In genomic region chr16:56729351-56729735, GRCh38 we compare ENCODE assay signal across 9 cellular contexts. TPM values are rescaled to one million over a fixed set of nuclear protein-coding genes. Genes with fewer than 3 reads are reported as not detected.
A peak's percentile ranks its signal among the peaks of the same experiment; 100 is the strongest.
DNase-seq lines count a peak whose midpoint lies in the region; FAIRE-seq lines count a peak whose summit lies in the region.
"Had no signal": no experiment of that assay in that cellular context is flagged by ENCODE, and none has a peak within 500 bp of the region (broad histone marks: within the 10 kb centered on the region; RNA-seq: fewer than 3 reads in every experiment).

No MANE protein-coding gene starts in this region.

- no peaks in the 10 kb centered on the region for H3K36me3 ChIP-seq in iPS-18a (ENCODE audit: control insufficient read depth, low read depth, low read length)
- H3K36me3 ChIP-seq in stomach smooth muscle (ENCODE audit: control insufficient read depth in 2 of 2, insufficient read depth in 2 of 2, low read length in 2 of 2) = no peaks in the 10 kb centered on the region

- H3K9ac ChIP-seq in iPS-18a (ENCODE audit: low read length) (peak overlapping the region; percentile 83), stomach smooth muscle (ENCODE audit: low read length in 2 of 2) (peak overlapping the region; percentile 80 to 88)

- H3K9me3 ChIP-seq in iPS-18a (ENCODE audit: control insufficient read depth, low read depth, low read length) (no peaks in the 10 kb centered on the region), stomach smooth muscle (ENCODE audit: control insufficient read depth in 2 of 2, low read length in 2 of 2) (no peaks in the 10 kb centered on the region)

- peaks cover 13% of the 10 kb centered on the region for H3K4me1 Mint-ChIP-seq in activated T-helper 1 cell treated with anti-CD3 and anti-CD28 coated beads, Interleukin-12 subunit alpha, Interleukin-12 subunit beta, Interleukin-2, Interleukin-4 antibody, amounts not matched to agents 30 ng/mL and 10 ng/mL and 1 ng/mL, durations not matched to agents 14 hours and 24 hours and 36 hours (ENCODE audit: low read depth)

- H3K27me3 ChIP-seq in iPS-18a (ENCODE audit: control insufficient read depth, insufficient read depth, low read length) (no peaks in the 10 kb centered on the region), stomach smooth muscle (ENCODE audit: control insufficient read depth in 1 of 2, insufficient read depth in 2 of 2, low read length in 2 of 2) (no peaks in the 10 kb centered on the region)

- H3K27ac ChIP-seq in iPS-18a (ENCODE audit: low read length) (no peak overlapping the region), stomach smooth muscle (ENCODE audit: low read length) (peak overlapping the region; percentile 63)

- peaks cover 7% of the 10 kb centered on the region for H3K27me3 Mint-ChIP-seq in activated T-helper 1 cell treated with anti-CD3 and anti-CD28 coated beads, Interleukin-12 subunit alpha, Interleukin-12 subunit beta, Interleukin-2, Interleukin-4 antibody, amounts not matched to agents 30 ng/mL and 10 ng/mL and 1 ng/mL, durations not matched to agents 14 hours and 24 hours and 36 hours (ENCODE audit: insufficient read depth)

- H3K4me3 Mint-ChIP-seq in activated T-helper 1 cell treated with anti-CD3 and anti-CD28 coated beads, Interleukin-12 subunit alpha, Interleukin-12 subunit beta, Interleukin-2, Interleukin-4 antibody, amounts not matched to agents 30 ng/mL and 10 ng/mL and 1 ng/mL, durations not matched to agents 14 hours and 24 hours and 36 hours = no peak overlapping the region

- H3K4me1 ChIP-seq in iPS-18a (ENCODE audit: control insufficient read depth, low read depth, low read length) (peaks cover 10% of the 10 kb centered on the region), stomach smooth muscle (ENCODE audit: control insufficient read depth, insufficient read depth, low read length) (peaks cover 14% of the 10 kb centered on the region)

- peak overlapping the region; percentile 89 for H3K4me3 ChIP-seq in iPS-18a (ENCODE audit: low read length)
- H3K4me3 ChIP-seq in stomach smooth muscle (ENCODE audit: low read length in 2 of 2) = peak overlapping the region; percentile 93 to 96

- no peak for FAIRE-seq in RCC 7860 (lab: Jason Lieb, UNC)

- H3K9me3 Mint-ChIP-seq in activated T-helper 1 cell treated with anti-CD3 and anti-CD28 coated beads, Interleukin-12 subunit alpha, Interleukin-12 subunit beta, Interleukin-2, Interleukin-4 antibody, amounts not matched to agents 30 ng/mL and 10 ng/mL and 1 ng/mL, durations not matched to agents 14 hours and 24 hours and 36 hours = no peaks in the 10 kb centered on the region

- intact Hi-C loops in activated T-helper 1 cell treated with anti-CD3 and anti-CD28 coated beads, Interleukin-12 subunit alpha, Interleukin-12 subunit beta, Interleukin-2, Interleukin-4 antibody, amounts not matched to agents 30 ng/mL and 10 ng/mL and 1 ng/mL, durations not matched to agents 14 hours and 24 hours and 36 hours (cut with micrococcal nuclease) = no loop called here

- H3K36me3 Mint-ChIP-seq in activated T-helper 1 cell treated with anti-CD3 and anti-CD28 coated beads, Interleukin-12 subunit alpha, Interleukin-12 subunit beta, Interleukin-2, Interleukin-4 antibody, amounts not matched to agents 30 ng/mL and 10 ng/mL and 1 ng/mL, durations not matched to agents 14 hours and 24 hours and 36 hours (ENCODE audit: low read depth) = no peaks in the 10 kb centered on the region

- DNase-seq in DMS79 treated with DMSO at 0.1 percent for 48 hours (lab: John Stamatoyannopoulos, UW) (peak; percentile 15), DMS79 (lab: John Stamatoyannopoulos, UW) (no peak), RCC 7860 (ENCODE audit: low spot score) (no peak), NCI-H446 treated with DMSO at 0.1 percent for 48 hours (lab: John Stamatoyannopoulos, UW) (no peak)
- DNase-seq in activated T-helper 1 cell treated with anti-CD3 and anti-CD28 coated beads, Interleukin-12 subunit alpha, Interleukin-12 subunit beta, Interleukin-2, Interleukin-4 antibody, amounts not matched to agents 30 ng/mL and 10 ng/mL and 1 ng/mL, durations not matched to agents 14 hours and 24 hours and 36 hours (ENCODE audit: low spot score) = no peak
- no peak for DNase-seq in activated CD4-positive, alpha-beta T cell treated with anti-CD3 and anti-CD28 coated beads, Interleukin-2, amount 50 U/mL, for 1 hour

- H3K27ac Mint-ChIP-seq in activated T-helper 1 cell treated with anti-CD3 and anti-CD28 coated beads, Interleukin-12 subunit alpha, Interleukin-12 subunit beta, Interleukin-2, Interleukin-4 antibody, amounts not matched to agents 30 ng/mL and 10 ng/mL and 1 ng/mL, durations not matched to agents 14 hours and 24 hours and 36 hours = peak overlapping the region; percentile 88

RNA-seq across cellular contexts. Expression of gene NUP93, which starts 0.6 kb away (rescaled TPM):
- total RNA-seq in activated T-helper 1 cell treated with anti-CD3 and anti-CD28 coated beads, Interleukin-12 subunit alpha, Interleukin-12 subunit beta, Interleukin-2, Interleukin-4 antibody, amounts not matched to agents 30 ng/mL and 10 ng/mL and 1 ng/mL, durations not matched to agents 14 hours and 24 hours and 36 hours = 150 and 152 TPM in 2 replicates

RNA-seq across cellular contexts. Expression of gene MT1X, which starts 47.1 kb away (rescaled TPM):
- total RNA-seq in activated T-helper 1 cell treated with anti-CD3 and anti-CD28 coated beads, Interleukin-12 subunit alpha, Interleukin-12 subunit beta, Interleukin-2, Interleukin-4 antibody, amounts not matched to agents 30 ng/mL and 10 ng/mL and 1 ng/mL, durations not matched to agents 14 hours and 24 hours and 36 hours = 60.7 and 70.4 TPM in 2 replicates

RNA-seq across cellular contexts. Expression of gene MT1H, which starts 59.7 kb away (rescaled TPM):
- 1.4 TPM in 1 of 2 replicates, not detected in the other for total RNA-seq in activated T-helper 1 cell treated with anti-CD3 and anti-CD28 coated beads, Interleukin-12 subunit alpha, Interleukin-12 subunit beta, Interleukin-2, Interleukin-4 antibody, amounts not matched to agents 30 ng/mL and 10 ng/mL and 1 ng/mL, durations not matched to agents 14 hours and 24 hours and 36 hours
- total RNA-seq: RPMI7951 had no signal
